Comparison of ENCODE assay signal across 8 cellular contexts in the genomic region with DNA sequence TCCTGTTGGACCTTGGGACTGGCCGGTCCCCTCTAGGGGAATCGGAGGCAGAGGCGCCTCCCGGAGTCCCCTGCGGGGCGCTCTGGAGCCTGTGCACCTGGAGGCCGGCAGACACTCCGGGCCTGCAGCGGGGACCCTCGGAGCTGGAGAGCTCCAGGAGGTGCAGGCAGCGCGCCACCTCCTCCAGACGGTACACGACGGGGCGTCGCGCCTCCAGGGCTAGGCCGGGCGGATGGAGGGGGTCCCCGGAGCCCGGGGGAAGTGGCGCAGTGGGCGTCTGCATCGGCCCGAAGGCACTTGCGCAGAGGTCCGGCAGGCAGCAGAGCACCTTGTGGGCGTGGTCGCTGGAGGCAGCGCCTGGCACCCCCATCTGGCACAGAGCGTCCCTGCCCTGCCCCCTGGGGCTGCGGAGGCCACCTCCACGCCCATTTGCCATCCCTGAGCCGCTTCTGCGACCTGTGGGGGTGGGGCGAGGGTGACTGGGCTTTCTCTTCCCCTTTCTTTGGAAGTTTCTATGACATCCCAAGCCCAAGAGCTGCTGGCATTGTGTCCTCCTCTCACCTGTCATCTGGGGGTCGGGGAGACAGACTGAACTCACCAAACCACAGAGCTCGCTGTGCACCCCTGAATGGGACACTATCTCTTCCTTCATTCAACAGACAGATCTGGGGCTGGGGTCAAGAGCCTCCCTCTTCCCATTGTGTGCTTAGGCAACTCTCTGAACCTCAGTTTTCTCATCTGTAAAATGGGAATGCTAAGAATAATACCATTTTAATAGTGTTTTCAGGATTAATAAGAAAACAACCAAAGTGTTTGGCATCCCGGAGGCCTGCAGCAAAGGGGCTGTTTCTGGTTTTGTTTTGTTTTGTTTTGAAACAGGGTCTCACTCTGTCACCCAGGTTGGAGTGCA. TPM values are rescaled to one million over a fixed set of nuclear protein-coding genes. Genes with fewer than 3 reads are reported as not detected.
DNase-seq lines count a peak whose midpoint lies in the region; ATAC-seq, FAIRE-seq and TF ChIP-seq lines count a peak whose summit lies in the region.

No MANE protein-coding gene starts in this region.

- no peak overlapping the region for H3K27ac Mint-ChIP-seq in activated naive CD4-positive, alpha-beta T cell treated with anti-CD3 and anti-CD28 coated beads, Interleukin-2, amount 50 U/mL, for 72 hours

- H3K9me3 ChIP-seq in stomach smooth muscle (ENCODE audit: control insufficient read depth in 2 of 2, low read length in 2 of 2) = no peaks in the 10 kb centered on the region

- no peaks in the 10 kb centered on the region for H3K36me3 Mint-ChIP-seq in activated naive CD4-positive, alpha-beta T cell treated with anti-CD3 and anti-CD28 coated beads, Interleukin-2, amount 50 U/mL, for 72 hours

- H3K4me1 ChIP-seq in stomach smooth muscle (ENCODE audit: control insufficient read depth, insufficient read depth, low read length) = peaks cover 46% of the 10 kb centered on the region

- peak overlapping the region; percentile 47 to 49 for H3K9ac ChIP-seq in stomach smooth muscle (ENCODE audit: low read length in 2 of 2)

- no peaks in the 10 kb centered on the region for H3K27me3 ChIP-seq in stomach smooth muscle (ENCODE audit: control insufficient read depth in 1 of 2, insufficient read depth in 2 of 2, low read length in 2 of 2)

- ATAC-seq in activated naive CD4-positive, alpha-beta T cell treated with anti-CD3 and anti-CD28 coated beads, Interleukin-2, amount 50 U/mL, for 72 hours = peak; percentile 22 to 50

- H3K4me3 ChIP-seq in stomach smooth muscle (ENCODE audit: low read length in 2 of 2) = peak overlapping the region in 1 of 2 donors; percentile 66

- DNase-seq in GM12892 (ENCODE audit: insufficient read length) (peak; percentile 65), LoVo (ENCODE audit: low spot score) (peak; percentile 89), iPS-NIHi7 (ENCODE audit: extremely low spot score) (peak; percentile 79), glomerular visceral epithelial cell (ENCODE audit: extremely low spot score) (no peak), NCI-H345 (lab: John Stamatoyannopoulos, UW) (no peak)
- peak in 1 of 2 donors; percentile 7 for DNase-seq in activated naive CD4-positive, alpha-beta T cell treated with anti-CD3 and anti-CD28 coated beads, Interleukin-2, amount 50 U/mL, for 72 hours (ENCODE audit: low spot score in 2 of 2)
- DNase-seq in activated effector memory CD4-positive, alpha-beta T cell treated with Interleukin-2 at 50 U/mL for 16 hours = no peak

- no peak overlapping the region for H3K27ac ChIP-seq in stomach smooth muscle (ENCODE audit: low read length)

- H3K36me3 ChIP-seq in stomach smooth muscle (ENCODE audit: control insufficient read depth in 2 of 2, insufficient read depth in 2 of 2, low read length in 2 of 2) = no peaks in the 10 kb centered on the region

- TF ChIP-seq POLR2A in GM12892 (IDR thresholded peaks at IDR 0.05; ENCODE audit: low read depth, low read length) = no peak

- H3K9me3 Mint-ChIP-seq in activated naive CD4-positive, alpha-beta T cell treated with anti-CD3 and anti-CD28 coated beads, Interleukin-2, amount 50 U/mL, for 72 hours = no peaks in the 10 kb centered on the region

- FAIRE-seq in GM12892 (lab: Jason Lieb, UNC) = no peak

RNA-seq across cellular contexts. Expression of a gene that starts 37.5 kb away (rescaled TPM):
- polyA plus RNA-seq in GM12892 (2012; ENCODE audit: missing spikeins) = 107 TPM
- total RNA-seq in activated naive CD4-positive, alpha-beta T cell treated with anti-CD3 and anti-CD28 coated beads, Interleukin-2, amount 50 U/mL, for 72 hours = 10 to 100 TPM; 61.5 to 87.5 TPM

Comparison
In these comparisons a context has a peak if more than half of its experiments do, and no peak if none do; other contexts are left out.
1. DNase-seq: peak in GM12892 (single experiment), LoVo (single experiment) and iPS-NIHi7 (single experiment); none in glomerular visceral epithelial cell (single experiment), NCI-H345 (single experiment) and activated effector memory CD4-positive, alpha-beta T cell treated with Interleukin-2 at 50 U/mL for 16 hours (single experiment).